In the genomic region with DNA sequence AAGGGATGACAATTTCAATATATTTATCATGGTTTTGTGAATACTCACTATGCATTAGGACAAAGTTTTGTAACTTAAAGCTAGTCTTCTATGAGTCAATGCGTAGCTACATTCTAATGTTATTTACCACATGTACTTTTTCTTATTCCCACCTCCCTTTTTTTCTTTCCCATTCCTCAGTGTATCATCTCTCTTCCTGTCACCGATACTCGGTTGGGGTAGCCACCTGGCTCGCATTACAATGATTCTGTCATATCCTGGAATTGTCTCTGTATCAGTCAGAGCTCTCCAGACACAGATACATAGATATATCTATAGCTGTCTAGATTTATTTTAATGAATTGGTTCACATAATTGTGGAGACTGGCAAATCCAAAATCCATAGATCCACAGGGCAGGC, we compare ENCODE assay signal across 30 cellular contexts. TPM values are rescaled to one million over a fixed set of nuclear protein-coding genes. Genes with fewer than 3 reads are reported as not detected.
A peak's percentile ranks its signal among the peaks of the same experiment; 100 is the strongest.
DNase-seq lines count a peak whose midpoint lies in the region; ATAC-seq and TF ChIP-seq lines count a peak whose summit lies in the region.
"Had no signal": no experiment of that assay in that cellular context is flagged by ENCODE, and none has a peak within 500 bp of the region (broad histone marks: within the 10 kb centered on the region; RNA-seq: fewer than 3 reads in every experiment).

No MANE protein-coding gene starts in this region.

- DNase-seq in ELR (ENCODE audit: low read depth) (peak; percentile 94), SK-N-SH (peak; percentile 43), epithelial cell of esophagus (ENCODE audit: low read depth) (peak; percentile 79), non-pigmented ciliary epithelial cell (ENCODE audit: low read depth) (peak; percentile 44), NCI-H2081 treated with DMSO at 0.1 percent for 48 hours (lab: John Stamatoyannopoulos, UW) (no peak), gastrocnemius medialis (no peak), NCI-H2227 treated with DMSO at 0.1 percent for 48 hours (lab: John Stamatoyannopoulos, UW) (no peak)
- DNase-seq: ACHN; activated CD4-positive, alpha-beta T cell treated with anti-CD3 and anti-CD28 coated beads, Interleukin-2, amount 10 ng/mL, durations not matched to agents 24 days and 14 days; activated naive CD4-positive, alpha-beta T cell; activated T-cell treated with anti-CD3 and anti-CD28 coated beads, Interleukin-2, amount 50 U/mL, for 48 hours; effector CD4-positive, alpha-beta T cell; GF-D8; hypothalamus; immature natural killer cell; left lung; naive thymus-derived CD8-positive, alpha-beta T cell; NCI-H1048; NCI-H1694 treated with DMSO at 0.1 percent for 48 hours; NCI-H2171 treated with DMSO at 0.1 percent for 48 hours; occipital lobe; SHP77 treated with DMSO at 0.1 percent for 48 hours; stimulated activated CD4-positive, alpha-beta T cell treated with anti-CD3 and anti-CD28 coated beads, Interleukin-2, amount 100 ng/mL, for 24 hours; stomach; SW 1271; T-helper 9 cell; thyroid gland had no signal

- no peaks in the 10 kb centered on the region for H3K9me3 ChIP-seq in SK-N-SH
- H3K9me3 ChIP-seq in gastrocnemius medialis, result no peaks in the 10 kb centered on the region
- H3K9me3 ChIP-seq: gastroesophageal sphincter, left lung, stomach, thyroid gland had no signal

- intact Hi-C loops in gastrocnemius medialis (cut with DNase I; ENCODE audit: low total_unique reads), result no loop called here

- no peaks in the 10 kb centered on the region for H3K79me2 ChIP-seq in SK-N-SH (ENCODE audit: insufficient read depth)

- peak overlapping the region; percentile 42 for H3K4me2 ChIP-seq in SK-N-SH
- H3K4me2 ChIP-seq: smooth muscle cell had no signal

- WGBS in SK-N-SH (ENCODE audit: low lambda C conversion rate), result 13% methylated on average over 4 of the region's 4 CpGs

- no peak for TF ChIP-seq RAD21 in SK-N-SH (IDR thresholded peaks at IDR 0.05; ENCODE audit: low read length)

- H3K27ac ChIP-seq in SK-N-SH (ENCODE audit: low read depth in 2 of 2, low read length in 1 of 2), result peak overlapping the region in 1 of 2 experiments; percentile 73; a peak in 3 of 4 replicates
- no peak overlapping the region for H3K27ac ChIP-seq in gastrocnemius medialis
- H3K27ac ChIP-seq: gastroesophageal sphincter, left lung, stomach, thyroid gland had no signal

- TF ChIP-seq EP300 in SK-N-SH (IDR thresholded peaks at IDR 0.05; ENCODE audit: borderline replicate concordance in 1 of 2, low read depth in 1 of 2, low read length in 1 of 2), result peak; percentile 11 to 89; a peak in 3 of 4 replicates

- no peak overlapping the region for H2AFZ ChIP-seq in SK-N-SH (ENCODE audit: low read depth)

- CTCF ChIA-PET in SK-N-SH (lab: Yijun Ruan, JAX), result interaction anchor here (0.7 to 2.4 kb wide), 4 partner anchors 9 to 33 kb away, joined by 3 to 12 read pairs (median 7); a partner anchor contains a TSS

- H3K27me3 ChIP-seq in SK-N-SH (ENCODE audit: insufficient read depth) (no peaks in the 10 kb centered on the region), gastrocnemius medialis (peaks cover 0 to 13% (median 4%) of the 10 kb centered on the region in 3 donors)
- H3K27me3 ChIP-seq: thyroid gland had no signal

- no peak overlapping the region; the same call in 1 of the 2 replicates for H3K9ac ChIP-seq in SK-N-SH

- H4K20me1 ChIP-seq in SK-N-SH (ENCODE audit: insufficient read depth), result no peaks in the 10 kb centered on the region

- TF ChIP-seq POLR2A in gastrocnemius medialis (IDR thresholded peaks at IDR 0.05), result no peak

- TF ChIP-seq CTCF in SK-N-SH (IDR thresholded peaks at IDR 0.05), result no peak
- no peak for TF ChIP-seq CTCF in epithelial cell of esophagus (IDR thresholded peaks at IDR 0.05; ENCODE audit: insufficient read depth, low read depth, low read length, missing control alignments)
- TF ChIP-seq CTCF in gastrocnemius medialis (IDR thresholded peaks at IDR 0.05 in 4 of 5, conservative IDR thresholded peaks at IDR 0.05 in 1 of 5), result no peak

- POLR2A ChIA-PET in SK-N-SH (lab: Yijun Ruan, JAX), result interaction anchor here (1.5 kb wide), 1 partner anchor 9 kb away, joined by 10 read pairs; a partner anchor contains a TSS

- H3K36me3 ChIP-seq in SK-N-SH (replicated peaks in 1 of 2; ENCODE audit: control insufficient read depth in 1 of 2, insufficient read depth in 2 of 2, low read length in 1 of 2) (no peaks in the 10 kb centered on the region), gastrocnemius medialis (no peaks in the 10 kb centered on the region)
- H3K36me3 ChIP-seq: gastroesophageal sphincter, left lung, stomach, thyroid gland had no signal

- no peaks in the 10 kb centered on the region for H3K9me2 ChIP-seq in SK-N-SH

- H3F3A ChIP-seq in SK-N-SH (replicated peaks; ENCODE audit: insufficient read depth), result peaks cover 38% of the 10 kb centered on the region

- H3K4me3 ChIP-seq in SK-N-SH (ENCODE audit: low read depth in 2 of 2, low read length in 1 of 2) (no peak overlapping the region), epithelial cell of esophagus (ENCODE audit: low read length) (no peak overlapping the region), gastrocnemius medialis (no peak overlapping the region)
- H3K4me3 ChIP-seq: gastroesophageal sphincter, left lung, smooth muscle cell, stomach, thyroid gland had no signal

- H3K4me1 ChIP-seq in SK-N-SH (ENCODE audit: control insufficient read depth in 1 of 2, insufficient read depth in 2 of 2, low read depth in 1 of 2, low read length in 1 of 2), result peaks cover 16 to 46% of the 10 kb centered on the region in 2 experiments
- H3K4me1 ChIP-seq in gastrocnemius medialis, result no peaks in the 10 kb centered on the region

- ATAC-seq in gastrocnemius medialis, result no peak
- ATAC-seq: gastroesophageal sphincter; left lung; naive thymus-derived CD8-positive, alpha-beta T cell; Panc1 had no signal

- in situ Hi-C loops in gastrocnemius medialis (cut with MboI; ENCODE audit: low sequenced_read_pairs in 4 of 4), result no loop called here

TF ChIP-seq in SK-N-SH, 30 proteins besides CTCF, POLR2A, EP300 and RAD21 (continues in another document):
- no peak for TF ChIP-seq GATA2 (CRISPR knock-in tag; IDR thresholded peaks at IDR 0.05)
- TF ChIP-seq, protein P1, sequence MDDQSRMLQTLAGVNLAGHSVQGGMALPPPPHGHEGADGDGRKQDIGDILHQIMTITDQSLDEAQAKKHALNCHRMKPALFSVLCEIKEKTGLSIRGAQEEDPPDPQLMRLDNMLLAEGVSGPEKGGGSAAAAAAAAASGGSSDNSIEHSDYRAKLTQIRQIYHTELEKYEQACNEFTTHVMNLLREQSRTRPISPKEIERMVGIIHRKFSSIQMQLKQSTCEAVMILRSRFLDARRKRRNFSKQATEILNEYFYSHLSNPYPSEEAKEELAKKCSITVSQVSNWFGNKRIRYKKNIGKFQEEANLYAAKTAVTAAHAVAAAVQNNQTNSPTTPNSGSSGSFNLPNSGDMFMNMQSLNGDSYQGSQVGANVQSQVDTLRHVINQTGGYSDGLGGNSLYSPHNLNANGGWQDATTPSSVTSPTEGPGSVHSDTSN (IDR thresholded peaks at IDR 0.05), result peak; percentile 90
- peak; percentile 96 for TF ChIP-seq TCF12 (IDR thresholded peaks at IDR 0.05)
- peak; percentile 79 for TF ChIP-seq JUND (IDR thresholded peaks at IDR 0.05)
- TF ChIP-seq, protein P2, sequence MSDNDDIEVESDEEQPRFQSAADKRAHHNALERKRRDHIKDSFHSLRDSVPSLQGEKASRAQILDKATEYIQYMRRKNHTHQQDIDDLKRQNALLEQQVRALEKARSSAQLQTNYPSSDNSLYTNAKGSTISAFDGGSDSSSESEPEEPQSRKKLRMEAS (IDR thresholded peaks at IDR 0.05; ENCODE audit: low read depth), result peak; percentile 62
- TF ChIP-seq NRF1 (IDR thresholded peaks at IDR 0.05; ENCODE audit: low read depth, low read length), result no peak
- peak; percentile 52; the same call in 1 of the 2 replicates for TF ChIP-seq RXRA (IDR thresholded peaks at IDR 0.05; ENCODE audit: borderline replicate concordance, low read depth)
- TF ChIP-seq, protein P3, sequence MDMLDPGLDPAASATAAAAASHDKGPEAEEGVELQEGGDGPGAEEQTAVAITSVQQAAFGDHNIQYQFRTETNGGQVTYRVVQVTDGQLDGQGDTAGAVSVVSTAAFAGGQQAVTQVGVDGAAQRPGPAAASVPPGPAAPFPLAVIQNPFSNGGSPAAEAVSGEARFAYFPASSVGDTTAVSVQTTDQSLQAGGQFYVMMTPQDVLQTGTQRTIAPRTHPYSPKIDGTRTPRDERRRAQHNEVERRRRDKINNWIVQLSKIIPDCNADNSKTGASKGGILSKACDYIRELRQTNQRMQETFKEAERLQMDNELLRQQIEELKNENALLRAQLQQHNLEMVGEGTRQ (IDR thresholded peaks at IDR 0.05; ENCODE audit: borderline replicate concordance, low read depth, low read length), result no peak
- TF ChIP-seq, protein P4, sequence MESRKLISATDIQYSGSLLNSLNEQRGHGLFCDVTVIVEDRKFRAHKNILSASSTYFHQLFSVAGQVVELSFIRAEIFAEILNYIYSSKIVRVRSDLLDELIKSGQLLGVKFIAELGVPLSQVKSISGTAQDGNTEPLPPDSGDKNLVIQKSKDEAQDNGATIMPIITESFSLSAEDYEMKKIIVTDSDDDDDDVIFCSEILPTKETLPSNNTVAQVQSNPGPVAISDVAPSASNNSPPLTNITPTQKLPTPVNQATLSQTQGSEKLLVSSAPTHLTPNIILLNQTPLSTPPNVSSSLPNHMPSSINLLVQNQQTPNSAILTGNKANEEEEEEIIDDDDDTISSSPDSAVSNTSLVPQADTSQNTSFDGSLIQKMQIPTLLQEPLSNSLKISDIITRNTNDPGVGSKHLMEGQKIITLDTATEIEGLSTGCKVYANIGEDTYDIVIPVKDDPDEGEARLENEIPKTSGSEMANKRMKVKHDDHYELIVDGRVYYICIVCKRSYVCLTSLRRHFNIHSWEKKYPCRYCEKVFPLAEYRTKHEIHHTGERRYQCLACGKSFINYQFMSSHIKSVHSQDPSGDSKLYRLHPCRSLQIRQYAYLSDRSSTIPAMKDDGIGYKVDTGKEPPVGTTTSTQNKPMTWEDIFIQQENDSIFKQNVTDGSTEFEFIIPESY (IDR thresholded peaks at IDR 0.05; ENCODE audit: borderline replicate concordance, low read depth), result peak; percentile 42; the same call in 1 of the 2 replicates
- TF ChIP-seq POLR2AphosphoS5 (IDR thresholded peaks at IDR 0.05; ENCODE audit: low read depth, low read length), result peak; percentile 70; the same call in 1 of the 2 replicates
- TF ChIP-seq TEAD4 (IDR thresholded peaks at IDR 0.05; ENCODE audit: borderline replicate concordance, insufficient read depth), result peak; percentile 73; the same call in 1 of the 2 replicates
- peak; percentile 77 for TF ChIP-seq FOSL2 (IDR thresholded peaks at IDR 0.05; ENCODE audit: borderline replicate concordance, low read depth)

RNA-seq across cellular contexts. Expression of a gene that starts 9.8 kb away (rescaled TPM):
- 29.0 and 37.4 TPM in 2 replicates for polyA plus RNA-seq in SK-N-SH (2012; rRNA removed)
- 44.9 and 56.9 TPM in 2 replicates for polyA plus RNA-seq in SK-N-SH (2012; cell fraction: cytosol; rRNA removed)
- 10.1 and 17.6 TPM in 2 replicates for polyA plus RNA-seq in SK-N-SH (2012; cell fraction: nucleus; rRNA removed)
- total RNA-seq in gastrocnemius medialis, result 10 to 100 TPM in 3 of 4 donors, 1 to 10 TPM in 1; 9.2 to 11.6 (median 10.7) TPM

RNA-seq across cellular contexts. Expression of a gene that starts 47.4 kb away (rescaled TPM):
- 30.7 and 39.8 TPM in 2 replicates for polyA plus RNA-seq in SK-N-SH (2012; rRNA removed)
- polyA plus RNA-seq in SK-N-SH (2012; cell fraction: cytosol; rRNA removed), result 42.8 and 60.8 TPM in 2 replicates
- polyA plus RNA-seq in SK-N-SH (2012; cell fraction: nucleus; rRNA removed), result 21.6 and 31.7 TPM in 2 replicates
- 10 to 100 TPM in 2 of 4 donors, 1 to 10 TPM in 2; 4.6 to 20.2 (median 10.2) TPM for total RNA-seq in gastrocnemius medialis

Comparison
In these comparisons a context has a peak if more than half of its experiments do, and no peak if none do; other contexts are left out.
1. DNase-seq: peak in ELR (single experiment), SK-N-SH (single experiment), epithelial cell of esophagus (single experiment) and non-pigmented ciliary epithelial cell (single experiment); none in NCI-H2081 treated with DMSO at 0.1 percent for 48 hours (single experiment), gastrocnemius medialis (0 of 2) and NCI-H2227 treated with DMSO at 0.1 percent for 48 hours (single experiment).